Comparison of ENCODE assay signal across 8 cellular contexts in genomic region chr5:56012281-56012963, GRCh38. TPM values are rescaled to one million over a fixed set of nuclear protein-coding genes. Genes with fewer than 3 reads are reported as not detected.
DNase-seq lines count a peak whose midpoint lies in the region; ATAC-seq and TF ChIP-seq lines count a peak whose summit lies in the region.

No MANE protein-coding gene starts in this region.

- intact Hi-C loops in Right ventricle myocardium superior (cut with DNase I) (no loop called here), Caco-2 (cut with micrococcal nuclease; ENCODE audit: unreplicated experiment) (no loop called here)

- BruUV-seq in Caco-2 (replicated peaks; lab: Mats Ljungman, UMichigan), result no TSS peak

- DNase-seq in Right ventricle myocardium superior (peak; percentile 49), right atrium auricular region (ENCODE audit: low spot score) (no peak), T-helper 17 cell (peak in 2 of 3 donors; percentile 10 to 12), epithelial cell of esophagus (ENCODE audit: low read depth) (peak; percentile 45), NCI-H510A treated with DMSO at 0.1 percent for 48 hours (lab: John Stamatoyannopoulos, UW) (no peak), SW 1271 (lab: John Stamatoyannopoulos, UW) (no peak), Caco-2 (no peak)
- no peak for DNase-seq in stimulated activated naive B cell treated with anti-CD40 and anti-IgM and Interleukin-4, amounts not matched to agents 10 μg/mL and 1 μg/mL and 100 μg/mL, for 72 hours

- H3K4me3 ChIP-seq in right atrium auricular region, result no peak overlapping the region
- H3K4me3 ChIP-seq in epithelial cell of esophagus (ENCODE audit: low read length), result no peak overlapping the region
- no peak overlapping the region for H3K4me3 ChIP-seq in Caco-2 (ENCODE audit: low read depth, low read length)

- H3K9me3 ChIP-seq in right atrium auricular region (no peaks in the 10 kb centered on the region), T-helper 17 cell (ENCODE audit: control insufficient read depth, low read length, poor library complexity, severe bottlenecking) (no peaks in the 10 kb centered on the region), Caco-2 (0 out of 2 replicates have a peak, but pooled peaks cover 5% of the 10 kb centered on the region)

- peak overlapping the region in 1 of 2 donors; percentile 35 for H3K27ac ChIP-seq in right atrium auricular region

- ATAC-seq in Right ventricle myocardium superior (ENCODE audit: poor library complexity) (peak; percentile 62), T-helper 17 cell (peak; percentile 94)
- peak; percentile 34 to 50 for ATAC-seq in stimulated activated naive B cell treated with anti-CD40 and anti-IgM and Interleukin-4, amounts not matched to agents 10 μg/mL and 1 μg/mL and 100 μg/mL, for 72 hours (replicated peaks)

- peak overlapping the region; percentile 68 for H3K4me3 Mint-ChIP-seq in T-helper 17 cell
- H3K4me3 Mint-ChIP-seq in stimulated activated naive B cell treated with anti-CD40 and anti-IgM and Interleukin-4, amounts not matched to agents 10 μg/mL and 1 μg/mL and 100 μg/mL, for 72 hours, result no peak overlapping the region
- no peak overlapping the region for H3K4me3 Mint-ChIP-seq in Caco-2 (ENCODE audit: unreplicated experiment)

- peaks cover 18% of the 10 kb centered on the region for H3K4me1 Mint-ChIP-seq in T-helper 17 cell
- no peaks in the 10 kb centered on the region for H3K4me1 Mint-ChIP-seq in stimulated activated naive B cell treated with anti-CD40 and anti-IgM and Interleukin-4, amounts not matched to agents 10 μg/mL and 1 μg/mL and 100 μg/mL, for 72 hours
- H3K4me1 Mint-ChIP-seq in Caco-2 (ENCODE audit: low read depth, unreplicated experiment), result peaks cover 5% of the 10 kb centered on the region

- no peak for TF ChIP-seq CTCF in right atrium auricular region (IDR thresholded peaks at IDR 0.05)
- TF ChIP-seq CTCF in epithelial cell of esophagus (IDR thresholded peaks at IDR 0.05; ENCODE audit: insufficient read depth, low read depth, low read length, missing control alignments), result no peak
- TF ChIP-seq CTCF in Caco-2 (IDR thresholded peaks at IDR 0.05; ENCODE audit: insufficient read depth in 1 of 2, low read depth in 1 of 2, low read length in 1 of 2, severe bottlenecking in 1 of 2, unreplicated experiment in 1 of 2), result no peak

- H3K27me3 Mint-ChIP-seq in T-helper 17 cell (no peaks in the 10 kb centered on the region), Caco-2 (ENCODE audit: insufficient read depth, unreplicated experiment) (no peaks in the 10 kb centered on the region)
- H3K27me3 Mint-ChIP-seq in stimulated activated naive B cell treated with anti-CD40 and anti-IgM and Interleukin-4, amounts not matched to agents 10 μg/mL and 1 μg/mL and 100 μg/mL, for 72 hours, result peaks cover 0 to 4% of the 10 kb centered on the region in 2 donors

- no peaks in the 10 kb centered on the region for H3K27me3 ChIP-seq in right atrium auricular region
- no peaks in the 10 kb centered on the region for H3K27me3 ChIP-seq in Caco-2 (replicated peaks; ENCODE audit: control insufficient read depth, insufficient read depth, low read length)

- H3K27ac Mint-ChIP-seq in T-helper 17 cell (peak overlapping the region; percentile 57), Caco-2 (ENCODE audit: unreplicated experiment) (no peak overlapping the region)
- H3K27ac Mint-ChIP-seq in stimulated activated naive B cell treated with anti-CD40 and anti-IgM and Interleukin-4, amounts not matched to agents 10 μg/mL and 1 μg/mL and 100 μg/mL, for 72 hours, result no peak overlapping the region

- H3K4me1 ChIP-seq in right atrium auricular region (no peaks in the 10 kb centered on the region), Caco-2 (no peaks in the 10 kb centered on the region)

- CTCF ChIA-PET in Caco-2 (lab: Charles Lee), result no interaction called here

- H3K36me3 ChIP-seq in right atrium auricular region (no peaks in the 10 kb centered on the region), Caco-2 (ENCODE audit: control insufficient read depth, insufficient read depth, low read length) (no peaks in the 10 kb centered on the region)

- peaks cover 3 to 5% of the 10 kb centered on the region in 2 donors for H3K9me3 Mint-ChIP-seq in stimulated activated naive B cell treated with anti-CD40 and anti-IgM and Interleukin-4, amounts not matched to agents 10 μg/mL and 1 μg/mL and 100 μg/mL, for 72 hours
- peaks cover 10% of the 10 kb centered on the region for H3K9me3 Mint-ChIP-seq in Caco-2 (ENCODE audit: unreplicated experiment)

- H3K36me3 Mint-ChIP-seq in T-helper 17 cell (ENCODE audit: low read depth) (no peaks in the 10 kb centered on the region), Caco-2 (ENCODE audit: insufficient read depth, unreplicated experiment) (no peaks in the 10 kb centered on the region)
- peaks cover 1 to 5% of the 10 kb centered on the region in 2 donors for H3K36me3 Mint-ChIP-seq in stimulated activated naive B cell treated with anti-CD40 and anti-IgM and Interleukin-4, amounts not matched to agents 10 μg/mL and 1 μg/mL and 100 μg/mL, for 72 hours

- POLR2A ChIA-PET in Caco-2 (lab: Charles Lee), result no interaction called here

RNA-seq across cellular contexts. Expression of gene IL6ST, which starts 17.7 kb away (rescaled TPM):
- total RNA-seq in Right ventricle myocardium superior, result 137 TPM
- total RNA-seq in right atrium auricular region, result 100 to 1,000 TPM; 244 to 263 TPM
- 100 to 1,000 TPM; 159 TPM for total RNA-seq in T-helper 17 cell
- 265 and 278 TPM in 2 replicates for total RNA-seq in Caco-2 (2022)

Comparison
In these comparisons a context has a peak if more than half of its experiments do, and no peak if none do; other contexts are left out.
1. DNase-seq: peak in Right ventricle myocardium superior (single experiment), T-helper 17 cell (2 of 3) and epithelial cell of esophagus (single experiment); none in right atrium auricular region (single experiment), stimulated activated naive B cell treated with anti-CD40 and anti-IgM and Interleukin-4, amounts not matched to agents 10 μg/mL and 1 μg/mL and 100 μg/mL, for 72 hours (single experiment), NCI-H510A treated with DMSO at 0.1 percent for 48 hours (single experiment), SW 1271 (0 of 2) and Caco-2 (0 of 2).
2. ATAC-seq: peak in every context shown above with its lines; median percentile 94 in T-helper 17 cell; 62 in Right ventricle myocardium superior; 42 in stimulated activated naive B cell treated with anti-CD40 and anti-IgM and Interleukin-4, amounts not matched to agents 10 μg/mL and 1 μg/mL and 100 μg/mL, for 72 hours.